1 cellular context compared by ENCODE assay signal in the genomic region with DNA sequence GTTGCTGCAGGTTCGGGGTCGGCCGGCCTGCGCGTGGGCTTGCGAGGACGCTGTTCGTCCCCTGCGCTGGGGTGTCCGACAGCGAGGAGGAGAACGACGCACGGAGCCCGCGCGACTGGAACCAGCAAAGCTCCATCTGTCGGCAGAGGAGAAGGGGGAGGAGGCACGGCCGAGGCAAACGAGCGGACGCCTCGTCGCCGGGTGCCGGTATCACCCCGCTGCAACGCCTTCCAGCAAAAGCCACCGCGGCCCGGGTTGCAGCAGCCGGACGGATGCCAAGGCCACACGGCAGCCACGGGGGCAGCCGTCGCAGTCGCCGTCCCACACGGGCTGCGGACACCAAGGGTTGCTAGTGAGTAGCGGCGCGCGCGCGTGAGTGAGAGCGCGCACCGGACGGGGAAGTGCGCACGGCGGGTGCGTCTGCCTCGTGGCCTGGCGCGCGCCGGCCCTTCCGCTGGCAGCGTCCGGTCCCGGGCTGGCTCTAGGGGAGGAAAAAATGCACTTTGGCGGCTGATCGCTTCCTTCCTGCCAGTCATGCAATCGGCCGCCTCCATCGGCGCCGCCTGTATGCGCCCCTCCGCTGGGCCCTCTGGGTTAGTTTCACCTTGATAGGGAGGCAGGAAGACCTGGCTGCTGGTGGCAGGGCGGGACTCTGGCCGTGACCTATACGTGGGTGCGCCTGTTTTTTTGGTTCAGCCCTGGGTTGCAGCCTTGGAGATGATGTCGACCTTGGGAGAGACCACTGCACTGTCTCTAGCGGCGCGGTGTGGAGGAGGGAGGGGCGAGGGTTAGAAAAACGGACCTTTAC.
TF ChIP-seq lines count a peak whose summit lies in the region.

No MANE protein-coding gene starts in this region.

TF ChIP-seq in HepG2, 621 proteins besides CTCF, POLR2A, EP300 and RAD21 (continued from another document and continues in another):
- no peak for TF ChIP-seq NKX3-1 (CRISPR knock-in tag; IDR thresholded peaks at IDR 0.05)
- peak; percentile 67; the same call in 1 of the 2 replicates for TF ChIP-seq CCDC6 (CRISPR knock-in tag; IDR thresholded peaks at IDR 0.05)
- TF ChIP-seq ZFX (CRISPR knock-in tag; IDR thresholded peaks at IDR 0.05; ENCODE audit: low read depth) = peak; percentile 60; the same call in 1 of the 2 replicates
- TF ChIP-seq HNRNPL (IDR thresholded peaks at IDR 0.05; ENCODE audit: low read depth, low read length) = 0 out of 2 replicates have a peak, but pooled peaks have one; percentile 64
- TF ChIP-seq, protein P1, sequence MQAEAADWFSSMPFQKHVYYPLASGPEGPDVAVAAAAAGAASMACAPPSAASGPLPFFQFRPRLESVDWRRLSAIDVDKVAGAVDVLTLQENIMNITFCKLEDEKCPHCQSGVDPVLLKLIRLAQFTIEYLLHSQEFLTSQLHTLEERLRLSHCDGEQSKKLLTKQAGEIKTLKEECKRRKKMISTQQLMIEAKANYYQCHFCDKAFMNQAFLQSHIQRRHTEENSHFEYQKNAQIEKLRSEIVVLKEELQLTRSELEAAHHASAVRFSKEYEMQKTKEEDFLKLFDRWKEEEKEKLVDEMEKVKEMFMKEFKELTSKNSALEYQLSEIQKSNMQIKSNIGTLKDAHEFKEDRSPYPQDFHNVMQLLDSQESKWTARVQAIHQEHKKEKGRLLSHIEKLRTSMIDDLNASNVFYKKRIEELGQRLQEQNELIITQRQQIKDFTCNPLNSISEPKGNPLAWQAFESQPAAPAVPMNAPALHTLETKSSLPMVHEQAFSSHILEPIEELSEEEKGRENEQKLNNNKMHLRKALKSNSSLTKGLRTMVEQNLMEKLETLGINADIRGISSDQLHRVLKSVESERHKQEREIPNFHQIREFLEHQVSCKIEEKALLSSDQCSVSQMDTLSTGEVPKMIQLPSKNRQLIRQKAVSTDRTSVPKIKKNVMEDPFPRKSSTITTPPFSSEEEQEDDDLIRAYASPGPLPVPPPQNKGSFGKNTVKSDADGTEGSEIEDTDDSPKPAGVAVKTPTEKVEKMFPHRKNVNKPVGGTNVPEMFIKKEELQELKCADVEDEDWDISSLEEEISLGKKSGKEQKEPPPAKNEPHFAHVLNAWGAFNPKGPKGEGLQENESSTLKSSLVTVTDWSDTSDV (CRISPR knock-in tag; IDR thresholded peaks at IDR 0.05) = no peak; the same call in 1 of the 2 replicates
- no peak for TF ChIP-seq ZFP36L1 (CRISPR knock-in tag; IDR thresholded peaks at IDR 0.05)
- no peak for TF ChIP-seq NBN (conservative IDR thresholded peaks at IDR 0.05)
- TF ChIP-seq ZNF235 (CRISPR knock-in tag; IDR thresholded peaks at IDR 0.05; ENCODE audit: borderline replicate concordance) = no peak
- TF ChIP-seq CBFB (CRISPR knock-in tag; IDR thresholded peaks at IDR 0.05) = peak; percentile 30
- no peak for TF ChIP-seq ZNF713 (CRISPR knock-in tag; IDR thresholded peaks at IDR 0.05)
- TF ChIP-seq SMAD3 (CRISPR knock-in tag; IDR thresholded peaks at IDR 0.05) = no peak
- no peak for TF ChIP-seq FOXO1 (CRISPR knock-in tag; IDR thresholded peaks at IDR 0.05)
- no peak for TF ChIP-seq SATB2 (CRISPR knock-in tag; IDR thresholded peaks at IDR 0.05)
- no peak for TF ChIP-seq MIER2 (CRISPR knock-in tag; IDR thresholded peaks at IDR 0.05)
- no peak for TF ChIP-seq SIX1 (CRISPR knock-in tag; IDR thresholded peaks at IDR 0.05; ENCODE audit: borderline replicate concordance)
- TF ChIP-seq SMC3 (IDR thresholded peaks at IDR 0.05; ENCODE audit: low read length) = no peak
- TF ChIP-seq SAFB2 (CRISPR knock-in tag; IDR thresholded peaks at IDR 0.05; ENCODE audit: borderline replicate concordance, low read depth) = no peak
- TF ChIP-seq, protein P2, sequence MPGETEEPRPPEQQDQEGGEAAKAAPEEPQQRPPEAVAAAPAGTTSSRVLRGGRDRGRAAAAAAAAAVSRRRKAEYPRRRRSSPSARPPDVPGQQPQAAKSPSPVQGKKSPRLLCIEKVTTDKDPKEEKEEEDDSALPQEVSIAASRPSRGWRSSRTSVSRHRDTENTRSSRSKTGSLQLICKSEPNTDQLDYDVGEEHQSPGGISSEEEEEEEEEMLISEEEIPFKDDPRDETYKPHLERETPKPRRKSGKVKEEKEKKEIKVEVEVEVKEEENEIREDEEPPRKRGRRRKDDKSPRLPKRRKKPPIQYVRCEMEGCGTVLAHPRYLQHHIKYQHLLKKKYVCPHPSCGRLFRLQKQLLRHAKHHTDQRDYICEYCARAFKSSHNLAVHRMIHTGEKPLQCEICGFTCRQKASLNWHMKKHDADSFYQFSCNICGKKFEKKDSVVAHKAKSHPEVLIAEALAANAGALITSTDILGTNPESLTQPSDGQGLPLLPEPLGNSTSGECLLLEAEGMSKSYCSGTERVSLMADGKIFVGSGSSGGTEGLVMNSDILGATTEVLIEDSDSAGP (CRISPR knock-in tag; IDR thresholded peaks at IDR 0.05; ENCODE audit: borderline replicate concordance) = peak; percentile 87
- TF ChIP-seq ZC3H13 (CRISPR knock-in tag; IDR thresholded peaks at IDR 0.05) = no peak
- TF ChIP-seq ZNF546 (CRISPR knock-in tag; conservative IDR thresholded peaks at IDR 0.05) = no peak
- no peak for TF ChIP-seq SRSF4 (IDR thresholded peaks at IDR 0.05; ENCODE audit: low read depth, low read length, poor library complexity, severe bottlenecking)
- no peak for TF ChIP-seq SP2 (CRISPR knock-in tag; IDR thresholded peaks at IDR 0.05)
- TF ChIP-seq, protein P3, sequence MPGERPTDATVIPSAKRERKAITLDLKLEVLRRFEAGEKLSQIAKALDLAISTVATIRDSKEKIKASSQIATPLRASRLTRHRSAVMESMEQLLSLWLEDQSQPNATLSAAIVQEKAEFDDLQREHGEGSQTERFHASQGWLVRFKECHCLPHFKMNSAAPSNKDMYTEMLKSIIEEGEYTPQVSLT (CRISPR knock-in tag; IDR thresholded peaks at IDR 0.05; ENCODE audit: borderline replicate concordance, low read depth) = no peak
- no peak for TF ChIP-seq HCFC1 (IDR thresholded peaks at IDR 0.05; ENCODE audit: low read depth, low read length)
- TF ChIP-seq NAIF1 (CRISPR knock-in tag; IDR thresholded peaks at IDR 0.05; ENCODE audit: borderline replicate concordance) = peak; percentile 77; the same call in 1 of the 2 replicates
- TF ChIP-seq ZNF614 (CRISPR knock-in tag; IDR thresholded peaks at IDR 0.05; ENCODE audit: borderline replicate concordance) = no peak
- TF ChIP-seq ZNF264 (CRISPR knock-in tag; IDR thresholded peaks at IDR 0.05) = 0 out of 2 replicates have a peak, but pooled peaks have one; percentile 53
- TF ChIP-seq, protein P4, sequence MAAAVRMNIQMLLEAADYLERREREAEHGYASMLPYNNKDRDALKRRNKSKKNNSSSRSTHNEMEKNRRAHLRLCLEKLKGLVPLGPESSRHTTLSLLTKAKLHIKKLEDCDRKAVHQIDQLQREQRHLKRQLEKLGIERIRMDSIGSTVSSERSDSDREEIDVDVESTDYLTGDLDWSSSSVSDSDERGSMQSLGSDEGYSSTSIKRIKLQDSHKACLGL (CRISPR knock-in tag; IDR thresholded peaks at IDR 0.05) = peak; percentile 88; the same call in 1 of the 2 replicates
- TF ChIP-seq PHF5A (CRISPR knock-in tag; IDR thresholded peaks at IDR 0.05; ENCODE audit: low read depth, unreplicated experiment) = no peak
- TF ChIP-seq, protein P5, sequence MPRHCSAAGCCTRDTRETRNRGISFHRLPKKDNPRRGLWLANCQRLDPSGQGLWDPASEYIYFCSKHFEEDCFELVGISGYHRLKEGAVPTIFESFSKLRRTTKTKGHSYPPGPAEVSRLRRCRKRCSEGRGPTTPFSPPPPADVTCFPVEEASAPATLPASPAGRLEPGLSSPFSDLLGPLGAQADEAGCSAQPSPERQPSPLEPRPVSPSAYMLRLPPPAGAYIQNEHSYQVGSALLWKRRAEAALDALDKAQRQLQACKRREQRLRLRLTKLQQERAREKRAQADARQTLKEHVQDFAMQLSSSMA (CRISPR knock-in tag; IDR thresholded peaks at IDR 0.05) = 0 out of 2 replicates have a peak, but pooled peaks have one; percentile 43
- TF ChIP-seq RFXANK (CRISPR knock-in tag; IDR thresholded peaks at IDR 0.05) = no peak
- TF ChIP-seq, protein P6, sequence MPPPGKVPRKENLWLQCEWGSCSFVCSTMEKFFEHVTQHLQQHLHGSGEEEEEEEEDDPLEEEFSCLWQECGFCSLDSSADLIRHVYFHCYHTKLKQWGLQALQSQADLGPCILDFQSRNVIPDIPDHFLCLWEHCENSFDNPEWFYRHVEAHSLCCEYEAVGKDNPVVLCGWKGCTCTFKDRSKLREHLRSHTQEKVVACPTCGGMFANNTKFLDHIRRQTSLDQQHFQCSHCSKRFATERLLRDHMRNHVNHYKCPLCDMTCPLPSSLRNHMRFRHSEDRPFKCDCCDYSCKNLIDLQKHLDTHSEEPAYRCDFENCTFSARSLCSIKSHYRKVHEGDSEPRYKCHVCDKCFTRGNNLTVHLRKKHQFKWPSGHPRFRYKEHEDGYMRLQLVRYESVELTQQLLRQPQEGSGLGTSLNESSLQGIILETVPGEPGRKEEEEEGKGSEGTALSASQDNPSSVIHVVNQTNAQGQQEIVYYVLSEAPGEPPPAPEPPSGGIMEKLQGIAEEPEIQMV (CRISPR knock-in tag; IDR thresholded peaks at IDR 0.05; ENCODE audit: low read depth) = peak; percentile 58; the same call in 1 of the 2 replicates
- TF ChIP-seq ZNF891 (CRISPR knock-in tag; IDR thresholded peaks at IDR 0.05) = no peak
- no peak for TF ChIP-seq ZNF101 (CRISPR knock-in tag; IDR thresholded peaks at IDR 0.05; ENCODE audit: borderline replicate concordance, low read depth)
- no peak for TF ChIP-seq ZNF781 (CRISPR knock-in tag; IDR thresholded peaks at IDR 0.05; ENCODE audit: borderline replicate concordance, not compliant biosample characterization)
- TF ChIP-seq ARHGAP35 (CRISPR knock-in tag; IDR thresholded peaks at IDR 0.05; ENCODE audit: borderline replicate concordance) = no peak; the same call in 1 of the 2 replicates
- TF ChIP-seq, protein P7, sequence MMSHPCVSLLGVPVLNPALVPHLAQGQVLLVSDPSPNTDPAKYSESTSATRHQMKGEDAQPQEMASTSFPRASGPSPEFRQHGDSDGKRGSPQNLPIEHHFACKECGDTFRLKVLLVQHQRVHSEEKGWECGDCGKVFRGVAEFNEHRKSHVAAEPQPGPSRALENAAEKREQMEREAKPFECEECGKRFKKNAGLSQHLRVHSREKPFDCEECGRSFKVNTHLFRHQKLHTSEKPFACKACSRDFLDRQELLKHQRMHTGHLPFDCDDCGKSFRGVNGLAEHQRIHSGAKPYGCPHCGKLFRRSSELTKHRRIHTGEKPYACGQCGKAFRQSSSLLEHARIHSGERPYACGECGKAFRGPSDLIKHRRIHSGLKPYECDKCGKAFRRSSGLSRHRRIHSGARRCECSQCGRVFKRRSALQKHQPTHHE (CRISPR knock-in tag; IDR thresholded peaks at IDR 0.05; ENCODE audit: borderline replicate concordance) = no peak
- peak; percentile 62; the same call in 1 of the 2 replicates for TF ChIP-seq HIVEP1 (CRISPR knock-in tag; IDR thresholded peaks at IDR 0.05)
- peak; percentile 86; the same call in 1 of the 2 replicates for TF ChIP-seq MYC (CRISPR knock-in tag; IDR thresholded peaks at IDR 0.05; ENCODE audit: borderline replicate concordance)
- TF ChIP-seq ZNF510 (CRISPR knock-in tag; IDR thresholded peaks at IDR 0.05; ENCODE audit: low read depth) = no peak
- TF ChIP-seq ZSCAN30 (CRISPR knock-in tag; IDR thresholded peaks at IDR 0.05) = no peak
- TF ChIP-seq, protein P8, sequence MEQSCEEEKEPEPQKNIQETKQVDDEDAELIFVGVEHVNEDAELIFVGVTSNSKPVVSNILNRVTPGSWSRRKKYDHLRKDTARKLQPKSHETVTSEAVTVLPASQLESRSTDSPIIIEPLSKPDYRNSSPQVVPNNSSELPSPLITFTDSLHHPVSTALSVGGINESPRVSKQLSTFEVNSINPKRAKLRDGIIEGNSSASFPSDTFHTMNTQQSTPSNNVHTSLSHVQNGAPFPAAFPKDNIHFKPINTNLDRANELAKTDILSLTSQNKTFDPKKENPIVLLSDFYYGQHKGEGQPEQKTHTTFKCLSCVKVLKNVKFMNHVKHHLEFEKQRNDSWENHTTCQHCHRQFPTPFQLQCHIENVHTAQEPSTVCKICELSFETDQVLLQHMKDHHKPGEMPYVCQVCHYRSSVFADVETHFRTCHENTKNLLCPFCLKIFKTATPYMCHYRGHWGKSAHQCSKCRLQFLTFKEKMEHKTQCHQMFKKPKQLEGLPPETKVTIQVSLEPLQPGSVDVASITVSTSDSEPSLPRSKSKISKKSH (CRISPR knock-in tag; IDR thresholded peaks at IDR 0.05; ENCODE audit: borderline replicate concordance) = no peak
- TF ChIP-seq ZNF34 (CRISPR knock-in tag; IDR thresholded peaks at IDR 0.05; ENCODE audit: borderline replicate concordance) = no peak
- TF ChIP-seq FOXA3 (CRISPR knock-in tag; IDR thresholded peaks at IDR 0.05) = no peak
- TF ChIP-seq ZNF776 (CRISPR knock-in tag; IDR thresholded peaks at IDR 0.05) = peak; percentile 67; the same call in 1 of the 2 replicates
- TF ChIP-seq FOXJ3 (CRISPR knock-in tag; IDR thresholded peaks at IDR 0.05; ENCODE audit: borderline replicate concordance) = no peak
- no peak for TF ChIP-seq ZKSCAN8 (CRISPR knock-in tag; IDR thresholded peaks at IDR 0.05; ENCODE audit: borderline replicate concordance)
- TF ChIP-seq, protein P9, sequence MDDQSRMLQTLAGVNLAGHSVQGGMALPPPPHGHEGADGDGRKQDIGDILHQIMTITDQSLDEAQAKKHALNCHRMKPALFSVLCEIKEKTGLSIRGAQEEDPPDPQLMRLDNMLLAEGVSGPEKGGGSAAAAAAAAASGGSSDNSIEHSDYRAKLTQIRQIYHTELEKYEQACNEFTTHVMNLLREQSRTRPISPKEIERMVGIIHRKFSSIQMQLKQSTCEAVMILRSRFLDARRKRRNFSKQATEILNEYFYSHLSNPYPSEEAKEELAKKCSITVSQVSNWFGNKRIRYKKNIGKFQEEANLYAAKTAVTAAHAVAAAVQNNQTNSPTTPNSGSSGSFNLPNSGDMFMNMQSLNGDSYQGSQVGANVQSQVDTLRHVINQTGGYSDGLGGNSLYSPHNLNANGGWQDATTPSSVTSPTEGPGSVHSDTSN (CRISPR knock-in tag; IDR thresholded peaks at IDR 0.05; ENCODE audit: borderline replicate concordance) = 0 out of 2 replicates have a peak, but pooled peaks have one; percentile 50
- TF ChIP-seq ZNF883 (CRISPR knock-in tag; IDR thresholded peaks at IDR 0.05; ENCODE audit: not compliant biosample characterization) = peak; percentile 83
- no peak for TF ChIP-seq ISX (CRISPR knock-in tag; conservative IDR thresholded peaks at IDR 0.05)
- no peak for TF ChIP-seq NFKBIZ (CRISPR knock-in tag; IDR thresholded peaks at IDR 0.05)
- TF ChIP-seq DR1 (CRISPR knock-in tag; IDR thresholded peaks at IDR 0.05) = 0 out of 2 replicates have a peak, but pooled peaks have one; percentile 48
- TF ChIP-seq PRPF4 (IDR thresholded peaks at IDR 0.05; ENCODE audit: low read depth, low read length, poor library complexity, severe bottlenecking) = no peak
- TF ChIP-seq, protein P10, sequence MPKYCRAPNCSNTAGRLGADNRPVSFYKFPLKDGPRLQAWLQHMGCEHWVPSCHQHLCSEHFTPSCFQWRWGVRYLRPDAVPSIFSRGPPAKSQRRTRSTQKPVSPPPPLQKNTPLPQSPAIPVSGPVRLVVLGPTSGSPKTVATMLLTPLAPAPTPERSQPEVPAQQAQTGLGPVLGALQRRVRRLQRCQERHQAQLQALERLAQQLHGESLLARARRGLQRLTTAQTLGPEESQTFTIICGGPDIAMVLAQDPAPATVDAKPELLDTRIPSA (CRISPR knock-in tag; IDR thresholded peaks at IDR 0.05; ENCODE audit: borderline replicate concordance) = 0 out of 2 replicates have a peak, but pooled peaks have one; percentile 56
